ENCODE assay signal across 30 cellular contexts in the genomic region with DNA sequence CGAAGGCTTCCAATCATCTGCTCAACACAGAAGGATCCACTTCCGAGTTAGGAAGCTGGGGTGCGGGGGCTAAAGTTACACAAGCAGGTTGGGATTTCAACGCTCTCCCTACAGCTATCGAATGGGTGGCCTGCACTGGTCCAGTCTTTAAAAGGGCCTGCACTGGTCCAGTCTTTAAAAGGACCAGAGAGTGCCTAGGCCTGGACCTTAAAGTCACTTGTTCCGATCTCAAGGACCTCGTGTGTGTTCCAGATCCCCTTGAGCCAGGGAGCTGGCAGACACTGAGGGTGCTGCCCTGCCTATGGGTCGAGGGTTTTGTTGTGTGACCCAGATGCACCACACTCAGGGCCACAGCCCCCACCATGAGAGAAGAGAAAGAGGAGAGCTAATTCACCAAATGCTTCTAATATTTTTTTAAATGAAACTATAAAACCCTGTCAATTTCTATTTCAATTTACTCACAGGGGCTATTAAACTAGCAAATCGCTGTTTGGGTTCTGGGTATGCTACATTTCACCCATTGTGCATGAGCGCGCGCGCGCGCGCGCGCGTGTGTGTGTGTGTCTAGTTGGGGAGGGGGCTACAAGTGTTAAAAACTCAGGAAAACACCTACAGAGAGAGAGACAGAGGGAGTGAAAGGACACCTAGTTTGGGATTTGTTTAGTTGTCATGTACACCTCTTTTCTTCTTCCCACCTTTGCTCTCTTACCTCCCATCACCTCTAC. TPM values are rescaled to one million over a fixed set of nuclear protein-coding genes. Genes with fewer than 3 reads are reported as not detected.
DNase-seq lines count a peak whose midpoint lies in the region; ATAC-seq and TF ChIP-seq lines count a peak whose summit lies in the region.
"Had no signal": no experiment of that assay in that cellular context is flagged by ENCODE, and none has a peak within 500 bp of the region (broad histone marks: within the 10 kb centered on the region; RNA-seq: fewer than 3 reads in every experiment).

No MANE protein-coding gene starts in this region.

- peak overlapping the region; percentile 47; the same call in 1 of the 2 replicates for H3K4me3 ChIP-seq in iPS-20b (ENCODE audit: low read length)
- H3K4me3 ChIP-seq in suprapubic skin = peak overlapping the region; percentile 35
- H3K4me3 ChIP-seq: psoas muscle had no signal

- peak overlapping the region in 3 of 5 experiments; percentile 89 to 94 (median 91) for H3K27ac Mint-ChIP-seq in brain
- H3K27ac Mint-ChIP-seq: activated naive CD4-positive, alpha-beta T cell treated with anti-CD3 and anti-CD28 coated beads, Interleukin-2, amount 50 U/mL, for 72 hours; CD8-positive, alpha-beta memory T cell had no signal

- H3K27me3 Mint-ChIP-seq in brain = peaks cover 99% of the 10 kb centered on the region

- WGBS in suprapubic skin = 20% methylated on average over 14 of the region's 19 CpGs

- H3K4me3 Mint-ChIP-seq in brain = peak overlapping the region in 3 of 5 experiments; percentile 80 to 82 (median 82)
- H3K4me3 Mint-ChIP-seq: CD8-positive, alpha-beta memory T cell had no signal

- peaks cover 53% of the 10 kb centered on the region for H3K4me1 Mint-ChIP-seq in brain

- H3K36me3 Mint-ChIP-seq in brain = no peaks in the 10 kb centered on the region

- H3K9me3 ChIP-seq in iPS-20b (ENCODE audit: insufficient read depth, low read depth, low read length) (no peaks in the 10 kb centered on the region), suprapubic skin (no peaks in the 10 kb centered on the region)
- H3K9me3 ChIP-seq: neutrophil, psoas muscle had no signal

- TF ChIP-seq POLR2A in suprapubic skin (IDR thresholded peaks at IDR 0.05) = no peak

- H3K4me1 ChIP-seq in iPS-20b (ENCODE audit: insufficient read depth, low read length) (peaks cover 49% of the 10 kb centered on the region; the same call in 1 of the 2 replicates), suprapubic skin (peaks cover 42% of the 10 kb centered on the region)
- H3K4me1 ChIP-seq: psoas muscle had no signal

- no peak overlapping the region for H3K27ac ChIP-seq in iPS-20b (ENCODE audit: low read length)
- H3K27ac ChIP-seq in suprapubic skin = peak overlapping the region; percentile 70
- H3K27ac ChIP-seq: epithelial cell of prostate, neutrophil, psoas muscle had no signal

- ATAC-seq in HG03025 (IDR thresholded peaks at IDR 0.05; ENCODE audit: low FRiP score, unreplicated experiment) = no peak
- ATAC-seq: activated naive CD4-positive, alpha-beta T cell treated with anti-CD3 and anti-CD28 coated beads, Interleukin-2, amount 50 U/mL, for 72 hours; psoas muscle had no signal

- H3K36me3 ChIP-seq in iPS-20b (ENCODE audit: insufficient read depth, low read depth, low read length) (no peaks in the 10 kb centered on the region), suprapubic skin (no peaks in the 10 kb centered on the region)
- H3K36me3 ChIP-seq: neutrophil had no signal

- DNase-seq in NCI-H1417 (lab: John Stamatoyannopoulos, UW) = peak in 2 of 3 experiments; percentile 66 to 78
- DNase-seq in NCI-H1417 treated with DMSO at 0.1 percent for 48 hours (lab: John Stamatoyannopoulos, UW) = no peak
- DNase-seq in suprapubic skin (ENCODE audit: low spot score in 2 of 2) = no peak
- no peak for DNase-seq in DMS53 (lab: John Stamatoyannopoulos, UW)
- no peak for DNase-seq in DMS153 treated with DMSO at 0.1 percent for 48 hours (lab: John Stamatoyannopoulos, UW; ENCODE audit: unreplicated experiment)
- DNase-seq: 8988T; activated CD4-positive, alpha-beta T cell treated with anti-CD3 and anti-CD28 coated beads, Interleukin-2, amount 50 U/mL, for 48 hours; activated CD4-positive, CD25-positive, alpha-beta regulatory T cell; activated CD8-positive, alpha-beta memory T cell treated with anti-CD3 and anti-CD28 coated beads, Interleukin-2, amount 50 U/mL, for 4 hours; AML-193; CD8-positive, alpha-beta memory T cell; DMS79; foreskin melanocyte; GF-D8; NCI-H187 treated with DMSO at 0.1 percent for 48 hours; NCI-H526 treated with DMSO at 0.1 percent for 48 hours; psoas muscle; T1000; trophoblast cell had no signal

- no peak overlapping the region for H3K9ac ChIP-seq in iPS-20b (ENCODE audit: low read depth, low read length)

- H3K27me3 ChIP-seq in iPS-20b (ENCODE audit: insufficient read depth, low read length) (peaks cover 100% of the 10 kb centered on the region), suprapubic skin (peaks cover 75% of the 10 kb centered on the region)

- H3K9me3 Mint-ChIP-seq in brain = peaks cover 0 to 4% (median 0%) of the 10 kb centered on the region in 5 experiments

- no peak for TF ChIP-seq CTCF in brain (conservative IDR thresholded peaks at IDR 0.05)
- no peak for TF ChIP-seq CTCF in suprapubic skin (IDR thresholded peaks at IDR 0.05)

- TF ChIP-seq EP300 in suprapubic skin (IDR thresholded peaks at IDR 0.05) = no peak

RNA-seq across cellular contexts. Expression of gene TFAP2B, which starts 7.5 kb away (rescaled TPM):
- polyA plus RNA-seq in brain (ENCODE audit: insufficient read depth, low read depth, low replicate concordance) = not detected
- 1 to 10 TPM; 4.3 to 9.0 (median 8.2) TPM for total RNA-seq in suprapubic skin
- total RNA-seq: activated naive CD4-positive, alpha-beta T cell treated with anti-CD3 and anti-CD28 coated beads, Interleukin-2, amount 50 U/mL, for 72 hours; astrocyte; CD8-positive, alpha-beta memory T cell; H4; LHCN-M2; lung microvascular endothelial cell; psoas muscle; skeletal muscle tissue had no signal
- polyA plus RNA-seq: CD8-positive, alpha-beta memory T cell; psoas muscle had no signal

Comparison
In these comparisons a context has a peak if more than half of its experiments do, and no peak if none do; other contexts are left out.
1. DNase-seq: peak in NCI-H1417 (2 of 3); none in NCI-H1417 treated with DMSO at 0.1 percent for 48 hours (single experiment), suprapubic skin (0 of 2), DMS53 (single experiment) and DMS153 treated with DMSO at 0.1 percent for 48 hours (single experiment).